9 cellular contexts compared by ENCODE assay signal in the genomic region with DNA sequence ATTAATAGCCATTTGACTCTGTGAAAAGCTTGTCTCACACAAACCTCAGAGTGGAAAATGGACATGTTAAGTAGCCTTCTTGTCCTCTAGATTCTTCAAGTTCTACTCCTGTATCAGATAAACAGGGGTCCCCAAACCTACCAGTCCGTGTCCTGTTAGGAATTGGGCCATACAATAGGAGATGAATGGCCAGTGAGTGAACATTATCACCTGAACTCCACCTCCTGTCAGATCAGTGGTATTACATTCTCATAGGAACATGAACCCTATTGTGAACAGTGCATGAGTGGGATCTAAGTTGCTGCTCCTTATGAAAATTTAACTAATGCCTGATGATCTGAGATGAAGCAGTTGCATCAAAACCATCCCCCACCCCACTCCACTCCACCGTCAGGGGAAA.
DNase-seq lines count a peak whose midpoint lies in the region; ATAC-seq and TF ChIP-seq lines count a peak whose summit lies in the region.
"Had no signal": no experiment of that assay in that cellular context is flagged by ENCODE, and none has a peak within 500 bp of the region (broad histone marks: within the 10 kb centered on the region; RNA-seq: fewer than 3 reads in every experiment).

No MANE protein-coding gene starts in this region.

- H3K27ac Mint-ChIP-seq in activated CD4-positive, alpha-beta T cell treated with anti-CD3 and anti-CD28 coated beads, Interleukin-2, amount 10 ng/mL, durations not matched to agents 24 days and 14 days: no peak overlapping the region
- H3K27ac Mint-ChIP-seq: memory B cell had no signal

- H3K27ac ChIP-seq in SJCRH30: no peak overlapping the region

- intact Hi-C loops in activated CD4-positive, alpha-beta T cell treated with anti-CD3 and anti-CD28 coated beads, Interleukin-2, amount 10 ng/mL, durations not matched to agents 24 days and 14 days (cut with micrococcal nuclease): no loop called here

- DNase-seq in SJCRH30 (peak; percentile 7 to 55), kidney tubule cell (ENCODE audit: low spot score) (peak; percentile 33), midbrain (lab: John Stamatoyannopoulos, UW) (no peak), NCI-H748 treated with DMSO at 0.1 percent for 48 hours (lab: John Stamatoyannopoulos, UW) (no peak), foreskin melanocyte (no peak)
- DNase-seq in activated CD4-positive, alpha-beta T cell treated with anti-CD3 and anti-CD28 coated beads, Interleukin-2, amount 10 ng/mL, durations not matched to agents 24 days and 14 days: no peak

- peak; percentile 72 for ATAC-seq in HG02678 (IDR thresholded peaks at IDR 0.05; ENCODE audit: unreplicated experiment)

- no peaks in the 10 kb centered on the region for H3K36me3 Mint-ChIP-seq in activated CD4-positive, alpha-beta T cell treated with anti-CD3 and anti-CD28 coated beads, Interleukin-2, amount 10 ng/mL, durations not matched to agents 24 days and 14 days (ENCODE audit: low read depth)
- H3K36me3 Mint-ChIP-seq: memory B cell had no signal

- peak; percentile 56 for TF ChIP-seq CTCF in GM12872 (IDR thresholded peaks at IDR 0.05; ENCODE audit: insufficient read depth, low read depth, low read length)

- no peaks in the 10 kb centered on the region for H3K9me3 ChIP-seq in SJCRH30 (replicated peaks)

- H3K27me3 ChIP-seq in SJCRH30: no peaks in the 10 kb centered on the region

- H3K27me3 Mint-ChIP-seq in activated CD4-positive, alpha-beta T cell treated with anti-CD3 and anti-CD28 coated beads, Interleukin-2, amount 10 ng/mL, durations not matched to agents 24 days and 14 days: no peaks in the 10 kb centered on the region

- no peak overlapping the region for H3K4me3 ChIP-seq in SJCRH30

- H3K36me3 ChIP-seq in SJCRH30: no peaks in the 10 kb centered on the region

- no peaks in the 10 kb centered on the region for H3K9me3 Mint-ChIP-seq in activated CD4-positive, alpha-beta T cell treated with anti-CD3 and anti-CD28 coated beads, Interleukin-2, amount 10 ng/mL, durations not matched to agents 24 days and 14 days
- H3K9me3 Mint-ChIP-seq: memory B cell had no signal

- no peak overlapping the region for H3K4me3 Mint-ChIP-seq in activated CD4-positive, alpha-beta T cell treated with anti-CD3 and anti-CD28 coated beads, Interleukin-2, amount 10 ng/mL, durations not matched to agents 24 days and 14 days
- H3K4me3 Mint-ChIP-seq: memory B cell had no signal

- no peaks in the 10 kb centered on the region for H3K4me1 ChIP-seq in SJCRH30

- no peaks in the 10 kb centered on the region for H3K4me1 Mint-ChIP-seq in activated CD4-positive, alpha-beta T cell treated with anti-CD3 and anti-CD28 coated beads, Interleukin-2, amount 10 ng/mL, durations not matched to agents 24 days and 14 days
- H3K4me1 Mint-ChIP-seq: memory B cell had no signal

Comparison
In these comparisons a context has a peak if more than half of its experiments do, and no peak if none do; other contexts are left out.
1. DNase-seq: peak in SJCRH30 (2 of 2) and kidney tubule cell (single experiment); none in activated CD4-positive, alpha-beta T cell treated with anti-CD3 and anti-CD28 coated beads, Interleukin-2, amount 10 ng/mL, durations not matched to agents 24 days and 14 days (single experiment), midbrain (single experiment), NCI-H748 treated with DMSO at 0.1 percent for 48 hours (single experiment) and foreskin melanocyte (single experiment).